15 cellular contexts compared by ENCODE assay signal in genomic region chrX:44032479-44032878, GRCh38. TPM values are rescaled to one million over a fixed set of nuclear protein-coding genes. Genes with fewer than 3 reads are reported as not detected.
"Had no signal": no experiment of that assay in that cellular context is flagged by ENCODE, and none has a peak within 500 bp of the region (broad histone marks: within the 10 kb centered on the region; RNA-seq: fewer than 3 reads in every experiment).

No MANE protein-coding gene starts in this region.

- DNase-seq: activated CD4-positive, alpha-beta T cell treated with anti-CD3 and anti-CD28 coated beads for 48 hours; activated gamma-delta T cell; activated T-cell treated with anti-CD3 and anti-CD28 coated beads, Interleukin-2, amount 50 U/mL, for 1 hour; effector CD4-positive, alpha-beta T cell; left ventricle myocardium superior; posterior cingulate gyrus; small intestine; upper lobe of left lung had no signal

- H3K4me3 ChIP-seq: cardiac muscle cell, coronary artery, right atrium auricular region, upper lobe of left lung had no signal

- ATAC-seq: left ventricle myocardium superior had no signal

RNA-seq across cellular contexts. Expression of gene NDP, which starts 59.3 kb away (rescaled TPM):
- total RNA-seq: cardiac muscle cell; kidney epithelial cell; left ventricle myocardium superior; mesenteric fat pad; SK-MEL-5; T-helper 1 cell treated with Interleukin-12 subunit alpha and Interleukin-12 subunit beta and Interleukin-4 antibody, amounts not matched to agents 30 ng/mL and 1 ng/mL, for 36 hours; upper lobe of left lung had no signal
